33 cellular contexts compared by ENCODE assay signal in genomic region chr6:134381926-134382325, GRCh38.
DNase-seq lines count a peak whose midpoint lies in the region; ATAC-seq, FAIRE-seq and TF ChIP-seq lines count a peak whose summit lies in the region.
"Had no signal": no experiment of that assay in that cellular context is flagged by ENCODE, and none has a peak within 500 bp of the region (broad histone marks: within the 10 kb centered on the region; RNA-seq: fewer than 3 reads in every experiment).

No MANE protein-coding gene starts in this region.

- TF ChIP-seq POLR2A in IMR-90 (IDR thresholded peaks at IDR 0.05; ENCODE audit: low read depth, low read length) (no peak), K562 (conservative IDR thresholded peaks at IDR 0.05) (no peak)

- no peak overlapping the region for H2AFZ ChIP-seq in IMR-90 (replicated peaks; ENCODE audit: low read length, poor library complexity)
- peak overlapping the region; percentile 28; the same call in 1 of the 2 replicates for H2AFZ ChIP-seq in K562 (ENCODE audit: low read depth, low read length)
- H2AFZ ChIP-seq: PC-9 had no signal

- in situ Hi-C loops in IMR-90 (cut with MboI; ENCODE audit: low sequenced_read_pairs), result no loop called here
- in situ Hi-C loops in K562 (cut with MboI), result no loop called here

- H2AK5ac ChIP-seq in IMR-90 (ENCODE audit: low read depth, low read length), result no peak overlapping the region

- H3K4me3 ChIP-seq in IMR-90 (ENCODE audit: insufficient read depth, low read depth, low read length) (no peak overlapping the region), K562 (no peak overlapping the region)
- H3K4me3 ChIP-seq: MG63, PC-9, thoracic aorta, vagina had no signal

- H2BK15ac ChIP-seq in IMR-90 (ENCODE audit: low read depth, low read length), result no peak overlapping the region

- no peaks in the 10 kb centered on the region for H3K79me1 ChIP-seq in IMR-90 (ENCODE audit: low read depth in 1 of 2, low read length in 2 of 2)

- peaks cover 28% of the 10 kb centered on the region for H3K4me1 Mint-ChIP-seq in activated naive CD4-positive, alpha-beta T cell treated with anti-CD3 and anti-CD28 coated beads for 36 hours (ENCODE audit: low read depth)

- peaks cover 1% of the 10 kb centered on the region for H3K9me3 Mint-ChIP-seq in activated naive CD4-positive, alpha-beta T cell treated with anti-CD3 and anti-CD28 coated beads for 36 hours
- H3K9me3 Mint-ChIP-seq: CD4-positive, alpha-beta T cell; mesothelial cell of epicardium had no signal

- no peak overlapping the region for H4K91ac ChIP-seq in IMR-90 (ENCODE audit: insufficient read depth, low read depth, low read length)

- no peaks in the 10 kb centered on the region for H3K36me3 Mint-ChIP-seq in activated naive CD4-positive, alpha-beta T cell treated with anti-CD3 and anti-CD28 coated beads for 36 hours (ENCODE audit: low read depth)
- H3K36me3 Mint-ChIP-seq: mesothelial cell of epicardium had no signal

- H3K27ac Mint-ChIP-seq in activated naive CD4-positive, alpha-beta T cell treated with anti-CD3 and anti-CD28 coated beads for 36 hours, result no peak overlapping the region
- H3K27ac Mint-ChIP-seq: CD4-positive, alpha-beta T cell; dendritic cell treated with granulocyte-macrophage colony-stimulating factor and Interleukin-4, amounts not matched to agents 40 ng/mL and 50 ng/mL, for 4 days; mesothelial cell of epicardium had no signal

- DNase-seq in NCI-H1105 treated with DMSO at 0.1 percent for 48 hours (lab: John Stamatoyannopoulos, UW) (peak; percentile 15), NCI-H1105 (lab: John Stamatoyannopoulos, UW) (no peak), IMR-90 (no peak), K562 (ENCODE audit: extremely low read depth in 1 of 4, low spot score in 3 of 4) (no peak), lung microvascular endothelial cell (ENCODE audit: low read depth in 2 of 2) (peak; percentile 60 to 84)
- DNase-seq in activated CD4-positive, alpha-beta T cell treated with anti-CD3 and anti-CD28 coated beads for 4 hours, result no peak
- DNase-seq in activated naive CD4-positive, alpha-beta T cell treated with anti-CD3 and anti-CD28 coated beads for 36 hours, result no peak
- DNase-seq: activated CD4-positive, alpha-beta T cell treated with anti-CD3 and anti-CD28 coated beads for 1 hour; activated CD8-positive, alpha-beta memory T cell treated with anti-CD3 and anti-CD28 coated beads for 24 hours; activated gamma-delta T cell; activated T-cell treated with anti-CD3 and anti-CD28 coated beads, Interleukin-2, amount 50 U/mL, for 1 hour; AML-193; CD4-positive, alpha-beta T cell; central memory CD4-positive, alpha-beta T cell; KBM-7; left ventricle myocardium superior; MG63; naive thymus-derived CD4-positive, alpha-beta T cell; NCI-H1694; NK-92 treated with Interleukin-12 subunit alpha and Interleukin-12 subunit beta, amount 100 ng/mL, for 24 hours; occipital lobe; Right ventricle myocardium superior; stimulated activated naive CD8-positive, alpha-beta T cell treated with anti-CD3 and anti-CD28 coated beads, Interleukin-15, Interleukin-2, amounts not matched to agents 100 U/mL and 50 U/mL, for 24 hours; T-helper 2 cell had no signal

- intact Hi-C loops in IMR-90 (cut with micrococcal nuclease) (no loop called here), K562 (cut with micrococcal nuclease) (no loop called here)
- intact Hi-C loops in activated naive CD4-positive, alpha-beta T cell treated with anti-CD3 and anti-CD28 coated beads for 36 hours (cut with micrococcal nuclease), result no loop called here

- H3K9me3 ChIP-seq in IMR-90 (ENCODE audit: control insufficient read depth, insufficient read depth, low read length) (no peaks in the 10 kb centered on the region), K562 (replicated peaks; ENCODE audit: control insufficient read depth, insufficient read depth, low read depth, low read length) (no peaks in the 10 kb centered on the region)
- H3K9me3 ChIP-seq: MG63, thoracic aorta, vagina had no signal

- BruUV-seq in IMR-90 (replicated peaks; lab: Mats Ljungman, UMichigan), result no TSS peak
- no TSS peak for BruUV-seq in K562 (replicated peaks; lab: Mats Ljungman, UMichigan)

- H3K27me3 ChIP-seq in IMR-90 (ENCODE audit: control insufficient read depth, insufficient read depth, low read length) (no peaks in the 10 kb centered on the region), K562 (ENCODE audit: control insufficient read depth in 2 of 2, insufficient read depth in 2 of 2, low read length in 2 of 2) (no peaks in the 10 kb centered on the region)
- H3K27me3 ChIP-seq: MG63, vagina had no signal

- no peak overlapping the region for H3K18ac ChIP-seq in IMR-90 (ENCODE audit: low read depth, low read length)

- H4K8ac ChIP-seq in IMR-90 (ENCODE audit: low read depth in 2 of 2, low read length in 2 of 2), result no peak overlapping the region

- FAIRE-seq in K562 (lab: Jason Lieb, UNC), result no peak
- FAIRE-seq: astrocyte, endometrium, H54 had no signal

- H3K4ac ChIP-seq in IMR-90 (ENCODE audit: low read depth, low read length), result no peak overlapping the region

- H3K9me1 ChIP-seq in IMR-90 (ENCODE audit: insufficient read depth, low read length) (no peaks in the 10 kb centered on the region; the same call in 1 of the 2 replicates), K562 (ENCODE audit: control insufficient read depth, insufficient read depth, low read length) (no peaks in the 10 kb centered on the region)

- H2BK20ac ChIP-seq in IMR-90 (ENCODE audit: low read depth, low read length), result no peak overlapping the region

- no peak overlapping the region for H2BK5ac ChIP-seq in IMR-90 (ENCODE audit: low read depth, low read length, poor library complexity, severe bottlenecking)

- 100% methylated on average over 2 of the region's 5 CpGs; no CpG with 5 or more reads in 1 of the 2 experiments for WGBS in IMR-90 (ENCODE audit: extremely low coverage in 2 of 2, insufficient read length in 1 of 2), 2 experiments
- 37% methylated on average over 5 of the region's 5 CpGs for WGBS in K562 (ENCODE audit: insufficient coverage, low coverage, missing lambda C conversion rate)

- no peak overlapping the region for H2BK120ac ChIP-seq in IMR-90 (ENCODE audit: low read depth, low read length)

- no peaks in the 10 kb centered on the region for H4K20me1 ChIP-seq in IMR-90 (ENCODE audit: insufficient read depth, low read length)
- no peaks in the 10 kb centered on the region for H4K20me1 ChIP-seq in K562 (replicated peaks; ENCODE audit: control insufficient read depth, insufficient read depth, low read length)

- H3K79me2 ChIP-seq in K562 (ENCODE audit: control insufficient read depth, insufficient read depth, low read length), result no peaks in the 10 kb centered on the region

- TF ChIP-seq RAD21 in IMR-90 (IDR thresholded peaks at IDR 0.05; ENCODE audit: low read length) (no peak), K562 (CRISPR knock-in tag; conservative IDR thresholded peaks at IDR 0.05 in 1 of 2, IDR thresholded peaks at IDR 0.05 in 1 of 2) (no peak)

- no peak overlapping the region for H3K23ac ChIP-seq in IMR-90 (ENCODE audit: low read depth, low read length)

- H3K27ac ChIP-seq in IMR-90 (ENCODE audit: insufficient read depth, low read length) (no peak overlapping the region), K562 (ENCODE audit: extremely low read depth, low read depth, low read length) (no peak overlapping the region)
- H3K27ac ChIP-seq: PC-9, thoracic aorta, vagina had no signal

- dilution Hi-C loops in IMR-90 (cut with HindIII; ENCODE audit: low sequenced_read_pairs, unreplicated experiment), result no loop called here

- H3K27me3 Mint-ChIP-seq in activated naive CD4-positive, alpha-beta T cell treated with anti-CD3 and anti-CD28 coated beads for 36 hours (ENCODE audit: low read depth), result no peaks in the 10 kb centered on the region
- H3K27me3 Mint-ChIP-seq: CD4-positive, alpha-beta T cell; dendritic cell treated with granulocyte-macrophage colony-stimulating factor and Interleukin-4, amounts not matched to agents 40 ng/mL and 50 ng/mL, for 4 days; naive thymus-derived CD4-positive, alpha-beta T cell had no signal

- H4K5ac ChIP-seq in IMR-90 (ENCODE audit: low read depth, low read length), result no peak overlapping the region

- no peaks in the 10 kb centered on the region for H3K4me1 ChIP-seq in IMR-90 (ENCODE audit: control insufficient read depth, insufficient read depth, low read length)
- H3K4me1 ChIP-seq in K562 (replicated peaks in 1 of 2; ENCODE audit: control insufficient read depth in 2 of 2, insufficient read depth in 2 of 2, low read length in 2 of 2), result no peaks in the 10 kb centered on the region; a peak in 3 of 5 replicates
- H3K4me1 ChIP-seq: vagina had no signal

- 0 out of 2 replicates have a peak overlapping the region, but pooled peaks have one; percentile 2 for H3K14ac ChIP-seq in IMR-90 (replicated peaks; ENCODE audit: low read depth, low read length)

- no peak overlapping the region for H3K9ac ChIP-seq in IMR-90 (ENCODE audit: low read depth, low read length)
- no peak overlapping the region for H3K9ac ChIP-seq in K562 (ENCODE audit: insufficient read depth in 1 of 2, low read depth in 2 of 2, low read length in 2 of 2)

- no peak overlapping the region for H3K56ac ChIP-seq in IMR-90 (ENCODE audit: extremely low read depth, insufficient read depth, low read length)

- POLR2A ChIA-PET in IMR-90 (lab: Charles Lee; ENCODE audit: unreplicated experiment), result no interaction called here
- POLR2A ChIA-PET in K562 (lab: Yijun Ruan, JAX), result no interaction called here

- CTCF ChIA-PET in IMR-90 (lab: Yijun Ruan, JAX), result no interaction called here
- CTCF ChIA-PET in K562 (lab: Yijun Ruan, JAX; ENCODE audit: low intra/inter-chr PET ratio), result no interaction called here
- CTCF ChIA-PET in activated naive CD4-positive, alpha-beta T cell treated with anti-CD3 and anti-CD28 coated beads for 36 hours (lab: Charles Lee), result interaction anchor here (0.6 to 0.7 kb wide), 2 partner anchors 203 to 208 kb away, joined by 4 to 5 read pairs; no protein-coding TSS in a partner anchor

- no peak overlapping the region for H2AK9ac ChIP-seq in IMR-90 (replicated peaks; ENCODE audit: low read depth, low read length, poor library complexity)

- TF ChIP-seq CTCF in IMR-90 (conservative IDR thresholded peaks at IDR 0.05; ENCODE audit: low read depth, low read length), result no peak
- TF ChIP-seq CTCF in K562 (IDR thresholded peaks at IDR 0.05 in 2 of 3, conservative IDR thresholded peaks at IDR 0.05 in 1 of 3; ENCODE audit: insufficient read depth in 2 of 3, low read depth in 1 of 3, low read length in 3 of 3), result no peak

- H3K4me2 ChIP-seq in IMR-90 (ENCODE audit: low read depth, low read length), result no peak overlapping the region
- H3K4me2 ChIP-seq in K562 (ENCODE audit: insufficient read depth, low read length), result peak overlapping the region; percentile 21; the same call in 1 of the 2 replicates
- H3K4me2 ChIP-seq: PC-9 had no signal

- ATAC-seq in IMR-90 (ENCODE audit: low read depth), result no peak
- no peak for ATAC-seq in K562
- no peak for ATAC-seq in HG02571 (IDR thresholded peaks at IDR 0.05; ENCODE audit: unreplicated experiment)
- ATAC-seq: left ventricle myocardium superior; naive thymus-derived CD4-positive, alpha-beta T cell; stimulated activated naive CD8-positive, alpha-beta T cell treated with anti-CD3 and anti-CD28 coated beads, Interleukin-15, Interleukin-2, amounts not matched to agents 100 U/mL and 50 U/mL, for 24 hours had no signal

- H3K36me3 ChIP-seq in IMR-90 (ENCODE audit: control insufficient read depth, insufficient read depth, low read length) (no peaks in the 10 kb centered on the region), K562 (ENCODE audit: control insufficient read depth, insufficient read depth, low read length) (no peaks in the 10 kb centered on the region)
- H3K36me3 ChIP-seq: MG63, thoracic aorta, vagina had no signal

- TF ChIP-seq EP300 in K562 (IDR thresholded peaks at IDR 0.05; ENCODE audit: low read length), result no peak

- no peak overlapping the region for H3K4me3 Mint-ChIP-seq in activated naive CD4-positive, alpha-beta T cell treated with anti-CD3 and anti-CD28 coated beads for 36 hours
- H3K4me3 Mint-ChIP-seq: CD4-positive, alpha-beta T cell; dendritic cell treated with granulocyte-macrophage colony-stimulating factor and Interleukin-4, amounts not matched to agents 40 ng/mL and 50 ng/mL, for 4 days; mesothelial cell of epicardium; naive thymus-derived CD4-positive, alpha-beta T cell had no signal

Comparison
In these comparisons a context has a peak if more than half of its experiments do, and no peak if none do; other contexts are left out.
1. DNase-seq: peak in NCI-H1105 treated with DMSO at 0.1 percent for 48 hours (single experiment) and lung microvascular endothelial cell (2 of 2); none in NCI-H1105 (single experiment), IMR-90 (single experiment), K562 (0 of 4), activated CD4-positive, alpha-beta T cell treated with anti-CD3 and anti-CD28 coated beads for 4 hours (0 of 2) and activated naive CD4-positive, alpha-beta T cell treated with anti-CD3 and anti-CD28 coated beads for 36 hours (single experiment).